Comparison of ENCODE assay signal across 14 cellular contexts in the genomic region with DNA sequence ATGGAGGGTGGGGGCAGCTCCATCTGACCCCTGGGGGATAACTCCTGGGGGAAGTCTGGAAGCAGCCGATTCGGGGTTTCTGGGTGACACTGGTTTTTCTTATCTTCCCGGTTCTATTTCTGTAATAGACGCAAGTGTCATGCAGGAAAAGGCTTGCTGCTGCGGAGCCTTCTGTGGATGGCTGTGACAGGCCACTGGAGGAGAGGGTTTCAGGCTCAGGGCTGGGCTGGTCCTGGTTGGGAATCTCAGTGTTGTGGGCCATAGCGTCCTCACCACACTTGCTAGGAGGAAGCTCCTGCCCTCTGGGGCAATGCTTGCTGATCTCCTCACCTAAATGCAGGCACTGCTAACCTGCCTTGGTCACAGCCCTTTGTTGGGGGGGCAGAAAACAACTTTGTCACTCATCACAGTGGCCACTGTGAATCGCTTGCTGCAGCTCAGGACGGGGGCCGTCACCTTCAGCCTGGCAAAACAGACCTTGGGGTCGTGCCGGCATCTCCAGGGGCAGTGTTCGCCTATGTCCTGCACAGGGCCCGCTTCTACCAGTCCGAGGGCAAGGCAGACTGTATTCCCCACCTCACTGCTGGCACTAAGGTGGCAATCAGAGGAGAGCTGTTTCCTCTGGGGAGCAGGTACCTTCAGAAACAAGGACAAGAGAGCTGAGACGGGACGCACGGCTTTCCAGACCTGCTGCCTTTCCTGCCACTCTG. TPM values are rescaled to one million over a fixed set of nuclear protein-coding genes. Genes with fewer than 3 reads are reported as not detected.
A peak's percentile ranks its signal among the peaks of the same experiment; 100 is the strongest.
DNase-seq lines count a peak whose midpoint lies in the region; ATAC-seq lines count a peak whose summit lies in the region.
"Had no signal": no experiment of that assay in that cellular context is flagged by ENCODE, and none has a peak within 500 bp of the region (broad histone marks: within the 10 kb centered on the region; RNA-seq: fewer than 3 reads in every experiment).

No MANE protein-coding gene starts in this region.

- H3K9me3 Mint-ChIP-seq in stimulated activated naive CD8-positive, alpha-beta T cell treated with anti-CD3 and anti-CD28 coated beads, Interleukin-15, Interleukin-2, amounts not matched to agents 100 ng/mL and 50 ng/mL, for 24 hours, result no peaks in the 10 kb centered on the region

- no peaks in the 10 kb centered on the region for H3K27me3 Mint-ChIP-seq in stimulated activated naive CD8-positive, alpha-beta T cell treated with anti-CD3 and anti-CD28 coated beads, Interleukin-15, Interleukin-2, amounts not matched to agents 100 ng/mL and 50 ng/mL, for 24 hours

- H3K4me3 Mint-ChIP-seq in stimulated activated naive CD8-positive, alpha-beta T cell treated with anti-CD3 and anti-CD28 coated beads, Interleukin-15, Interleukin-2, amounts not matched to agents 100 ng/mL and 50 ng/mL, for 24 hours, result no peak overlapping the region

- H3K36me3 Mint-ChIP-seq in stimulated activated naive CD8-positive, alpha-beta T cell treated with anti-CD3 and anti-CD28 coated beads, Interleukin-15, Interleukin-2, amounts not matched to agents 100 ng/mL and 50 ng/mL, for 24 hours (ENCODE audit: low read depth), result no peaks in the 10 kb centered on the region

- peak overlapping the region; percentile 57 for H3K27ac Mint-ChIP-seq in stimulated activated naive CD8-positive, alpha-beta T cell treated with anti-CD3 and anti-CD28 coated beads, Interleukin-15, Interleukin-2, amounts not matched to agents 100 ng/mL and 50 ng/mL, for 24 hours

- DNase-seq in stimulated activated naive CD8-positive, alpha-beta T cell treated with anti-CD3 and anti-CD28 coated beads, Interleukin-15, Interleukin-2, amounts not matched to agents 100 U/mL and 50 U/mL, for 24 hours, result no peak
- no peak for DNase-seq in left cardiac atrium
- no peak for DNase-seq in NOMO-1 treated with dmso at 0.1 percent for 144 hours (lab: John Stamatoyannopoulos, UW; ENCODE audit: unreplicated experiment)
- DNase-seq in HCEC 1CT, result no peak
- no peak for DNase-seq in medulla oblongata (ENCODE audit: extremely low spot score)
- DNase-seq: activated CD4-positive, CD25-positive, alpha-beta regulatory T cell treated with anti-CD3 and anti-CD28 coated beads, Interleukin-2, amount 50 U/mL, for 72 hours; activated naive CD4-positive, alpha-beta T cell treated with Interleukin-2 at 50 U/mL for 16 hours; BE2C; NCI-H1092 treated with DMSO at 0.1 percent for 48 hours had no signal

- peaks cover 45% of the 10 kb centered on the region for H3K4me1 Mint-ChIP-seq in stimulated activated naive CD8-positive, alpha-beta T cell treated with anti-CD3 and anti-CD28 coated beads, Interleukin-15, Interleukin-2, amounts not matched to agents 100 ng/mL and 50 ng/mL, for 24 hours (ENCODE audit: low read depth)

- intact Hi-C loops in left cardiac atrium (cut with DNase I), result no loop called here

- ATAC-seq in stimulated activated naive CD8-positive, alpha-beta T cell treated with anti-CD3 and anti-CD28 coated beads, Interleukin-15, Interleukin-2, amounts not matched to agents 100 U/mL and 50 U/mL, for 24 hours, result no peak
- ATAC-seq in left cardiac atrium, result peak; percentile 50 to 62
- ATAC-seq: GM12878 had no signal

RNA-seq across cellular contexts. Expression of a gene that starts 4.4 kb away (rescaled TPM):
- under 1 TPM; 0.15 to 0.37 TPM for total RNA-seq in left cardiac atrium
- total RNA-seq: Daoy, myocyte, renal cortical epithelial cell had no signal

RNA-seq across cellular contexts. Expression of a gene that starts 7.8 kb away (rescaled TPM):
- total RNA-seq in left cardiac atrium, result 100 to 1,000 TPM; 166 to 174 TPM

RNA-seq across cellular contexts. Expression of a gene that starts 17.3 kb away (rescaled TPM):
- 100 to 1,000 TPM; 122 to 125 TPM for total RNA-seq in left cardiac atrium

RNA-seq across cellular contexts. Expression of a gene that starts 27.8 kb away (rescaled TPM):
- 10 to 100 TPM; 39.9 to 58.4 TPM for total RNA-seq in left cardiac atrium

RNA-seq across cellular contexts. Expression of a gene that starts 33.8 kb away (rescaled TPM):
- 10 to 100 TPM; 28.7 to 34.1 TPM for total RNA-seq in left cardiac atrium
